8 cellular contexts compared by ENCODE assay signal in genomic region chr4:128517739-128518510, GRCh38.
DNase-seq lines count a peak whose midpoint lies in the region; ATAC-seq and TF ChIP-seq lines count a peak whose summit lies in the region.

No MANE protein-coding gene starts in this region.

- H3K4me3 ChIP-seq in gastroesophageal sphincter = no peak overlapping the region

- H3K27ac ChIP-seq in gastroesophageal sphincter = peak overlapping the region in 3 of 4 donors; percentile 36 to 45 (median 40)
- no peak overlapping the region for H3K27ac ChIP-seq in caudate nucleus (ENCODE audit: low read depth, low read length)

- H3K4me1 ChIP-seq in gastroesophageal sphincter = peaks cover 3 to 41% (median 6%) of the 10 kb centered on the region in 3 donors

- 38 to 51% methylated on average over 4 to 5 of the region's 5 CpGs for WGBS in gastroesophageal sphincter (ENCODE audit: low coverage in 1 of 2), 2 donors

- no peaks in the 10 kb centered on the region for H3K36me3 ChIP-seq in gastroesophageal sphincter

- ATAC-seq in GM21360 (IDR thresholded peaks at IDR 0.05; ENCODE audit: unreplicated experiment) = peak; percentile 96
- peak; percentile 88 for ATAC-seq in HG03520 (IDR thresholded peaks at IDR 0.05; ENCODE audit: unreplicated experiment)
- peak; percentile 89 for ATAC-seq in gastroesophageal sphincter
- ATAC-seq in sciatic nerve = peak; percentile 92

- intact Hi-C loops in sciatic nerve (cut with DNase I) = no loop called here

- no peak for TF ChIP-seq EP300 in gastroesophageal sphincter (IDR thresholded peaks at IDR 0.05)

- no peak for TF ChIP-seq CTCF in gastroesophageal sphincter (IDR thresholded peaks at IDR 0.05)

- no peak for TF ChIP-seq POLR2A in gastroesophageal sphincter (IDR thresholded peaks at IDR 0.05)

- DNase-seq in ELR (ENCODE audit: low read depth) (peak; percentile 94), T1000 (lab: John Stamatoyannopoulos, UW) (peak; percentile 34), sciatic nerve (ENCODE audit: low spot score) (no peak), cortex of kidney (lab: John Stamatoyannopoulos, UW) (no peak), caudate nucleus (lab: John Stamatoyannopoulos, UW) (no peak)

- no peaks in the 10 kb centered on the region for H3K27me3 ChIP-seq in gastroesophageal sphincter

- no peaks in the 10 kb centered on the region for H3K9me3 ChIP-seq in gastroesophageal sphincter

Comparison
In these comparisons a context has a peak if more than half of its experiments do, and no peak if none do; other contexts are left out.
1. DNase-seq: peak in ELR (single experiment) and T1000 (single experiment); none in sciatic nerve (single experiment), cortex of kidney (single experiment) and caudate nucleus (0 of 61).
2. Peak in every context shown above with its lines, with median percentiles within 50 percentile points of each other: ATAC-seq.